ENCODE assay signal across 8 cellular contexts in the genomic region with DNA sequence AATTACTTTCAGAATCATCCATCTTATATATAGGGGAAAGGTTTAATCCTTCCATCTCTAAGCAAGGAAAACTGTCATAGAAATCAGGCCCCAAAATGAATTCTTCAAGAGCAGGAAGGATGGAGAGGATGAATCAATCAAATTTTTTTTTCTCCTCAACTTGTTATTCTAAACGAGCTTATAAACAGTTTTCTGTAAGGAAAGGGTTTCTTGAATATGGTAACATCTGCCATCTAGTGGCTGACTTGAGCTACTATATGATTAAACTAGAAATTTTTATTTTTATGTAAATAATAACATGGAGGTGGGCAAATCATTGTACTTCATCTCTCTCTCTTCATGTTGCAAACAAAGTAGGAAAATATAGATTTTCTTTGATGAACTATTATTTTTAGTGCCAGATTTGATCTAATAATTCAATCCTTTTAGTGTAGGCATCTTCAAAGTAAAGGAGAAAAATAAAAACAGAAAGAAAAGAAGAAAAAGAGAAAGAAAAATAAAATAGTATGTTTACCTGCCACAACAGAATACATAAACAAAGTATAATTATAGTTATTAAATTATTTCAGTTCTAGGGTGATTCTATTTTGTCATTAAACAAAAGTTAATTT.
DNase-seq lines count a peak whose midpoint lies in the region; ATAC-seq and TF ChIP-seq lines count a peak whose summit lies in the region.

No MANE protein-coding gene starts in this region.

- no TSS peak for BruUV-seq in mammary epithelial cell (replicated peaks; lab: Mats Ljungman, UMichigan)

- H3K4me2 ChIP-seq in mammary epithelial cell (ENCODE audit: insufficient read depth, low read depth, low read length): no peak overlapping the region

- H3K36me3 ChIP-seq in mammary epithelial cell (ENCODE audit: insufficient read depth, low read length) (no peaks in the 10 kb centered on the region), liver (ENCODE audit: control insufficient read depth in 4 of 4, insufficient read depth in 3 of 4, low read depth in 1 of 4, low read length in 3 of 4) (no peaks in the 10 kb centered on the region)

- WGBS in mammary epithelial cell (ENCODE audit: low coverage, missing lambda C conversion rate): 8% methylated on average over 1 of the region's 1 CpG
- 0% methylated on average over 1 of the region's 1 CpG for whole genome bisulfite sequencing in liver

- intact Hi-C loops in mammary epithelial cell (cut with micrococcal nuclease): loop anchor here (1.0 to 5.0 kb wide), 4 partner anchors 43 to 502 kb away; a partner anchor contains a TSS

- H3K27ac ChIP-seq in mammary epithelial cell (ENCODE audit: insufficient read depth, low read depth, low read length) (no peak overlapping the region), liver (ENCODE audit: low read depth in 1 of 2, low read length in 2 of 2) (no peak overlapping the region)

- H3K79me2 ChIP-seq in mammary epithelial cell (ENCODE audit: insufficient read depth, low read length): no peaks in the 10 kb centered on the region

- CTCF ChIA-PET in mammary epithelial cell (lab: Charles Lee; ENCODE audit: low non-redundant PET): interaction anchor here (0.6 to 1.1 kb wide), 4 partner anchors 84 to 502 kb away, joined by 3 to 14 read pairs (median 8); a partner anchor contains a TSS

- H2AFZ ChIP-seq in mammary epithelial cell (ENCODE audit: low read depth, low read length): no peak overlapping the region

- TF ChIP-seq CTCF in mammary epithelial cell (conservative IDR thresholded peaks at IDR 0.05 in 1 of 2, IDR thresholded peaks at IDR 0.05 in 1 of 2; ENCODE audit: extremely low read depth in 1 of 2, insufficient read depth in 1 of 2, low read depth in 1 of 2, low read length in 2 of 2) (peak; percentile 49 to 64), liver (IDR thresholded peaks at IDR 0.05; ENCODE audit: low read depth, low read length, missing input control) (peak; percentile 57)

- no peaks in the 10 kb centered on the region for H3K27me3 ChIP-seq in mammary epithelial cell (ENCODE audit: insufficient read depth, low read length)
- H3K27me3 ChIP-seq in liver (ENCODE audit: control insufficient read depth in 4 of 4, insufficient read depth in 4 of 4, low read length in 3 of 4): peaks cover 0 to 2% (median 0%) of the 10 kb centered on the region in 4 donors

- dilution Hi-C loops in mammary epithelial cell (cut with HindIII; ENCODE audit: low sequenced_read_pairs): no loop called here

- H3K4me1 ChIP-seq in mammary epithelial cell (ENCODE audit: insufficient read depth, low read length) (no peaks in the 10 kb centered on the region), liver (ENCODE audit: control insufficient read depth in 4 of 4, insufficient read depth in 4 of 4, low read length in 3 of 4) (peaks cover 0 to 2% (median under 1%) of the 10 kb centered on the region in 4 donors)

- no peak overlapping the region for H3K4me3 ChIP-seq in mammary epithelial cell (replicated peaks in 1 of 3; ENCODE audit: insufficient read depth in 1 of 3, low read depth in 2 of 3, low read length in 3 of 3)
- no peak overlapping the region for H3K4me3 ChIP-seq in liver (ENCODE audit: low read depth in 1 of 3, low read length in 3 of 3)

- in situ Hi-C loops in mammary epithelial cell (cut with MboI; ENCODE audit: low sequenced_read_pairs in 2 of 2): loop anchor here (25.0 kb wide), 1 partner anchor 470 kb away; no protein-coding TSS in a partner anchor

- H3K9ac ChIP-seq in mammary epithelial cell (ENCODE audit: insufficient read depth, low read length) (no peak overlapping the region), liver (ENCODE audit: low read depth in 1 of 2, low read length in 2 of 2) (no peak overlapping the region)

- H3K9me3 ChIP-seq in mammary epithelial cell (replicated peaks; ENCODE audit: insufficient read depth, low read length) (no peaks in the 10 kb centered on the region), liver (ENCODE audit: control insufficient read depth in 4 of 4, low read length in 3 of 4) (no peaks in the 10 kb centered on the region)

- H4K20me1 ChIP-seq in mammary epithelial cell (ENCODE audit: insufficient read depth, low read length): no peaks in the 10 kb centered on the region

- peak; percentile 82 for ATAC-seq in GM21360 (IDR thresholded peaks at IDR 0.05; ENCODE audit: unreplicated experiment)
- peak; percentile 71 for ATAC-seq in HG03521 (IDR thresholded peaks at IDR 0.05; ENCODE audit: unreplicated experiment)

- peak; percentile 82 to 83 for TF ChIP-seq RAD21 in liver (IDR thresholded peaks at IDR 0.05)

- DNase-seq in DMS79 (lab: John Stamatoyannopoulos, UW) (peak; percentile 46), NCI-H774 (lab: John Stamatoyannopoulos, UW) (peak; percentile 61), mammary epithelial cell (peak; percentile 19)
- DNase-seq in activated effector memory CD4-positive, alpha-beta T cell treated with anti-CD3 and anti-CD28 coated beads, Interleukin-2, amount 50 U/mL, for 16 hours: no peak
- DNase-seq in activated naive CD4-positive, alpha-beta T cell treated with anti-CD3 and anti-CD28 coated beads, Interleukin-2, amount 50 U/mL, for 16 hours: no peak

TF ChIP-seq in liver, 16 proteins besides CTCF, POLR2A, EP300 and RAD21:
- TF ChIP-seq FOXA2 (IDR thresholded peaks at IDR 0.05) (no peak), YY1 (IDR thresholded peaks at IDR 0.05) (no peak), TAF1 (conservative IDR thresholded peaks at IDR 0.05) (no peak), FOXA1 (IDR thresholded peaks at IDR 0.05) (no peak), EGR1 (IDR thresholded peaks at IDR 0.05; ENCODE audit: low read depth in 2 of 2) (no peak), RXRA (IDR thresholded peaks at IDR 0.05) (no peak), NR2F2 (IDR thresholded peaks at IDR 0.05) (no peak), SP1 (IDR thresholded peaks at IDR 0.05) (no peak), HNF4A (conservative IDR thresholded peaks at IDR 0.05) (no peak), GABPA (IDR thresholded peaks at IDR 0.05 in 1 of 2, conservative IDR thresholded peaks at IDR 0.05 in 1 of 2) (no peak), JUND (IDR thresholded peaks at IDR 0.05) (no peak), HNF4G (IDR thresholded peaks at IDR 0.05) (no peak)
- TF ChIP-seq, protein P1, sequence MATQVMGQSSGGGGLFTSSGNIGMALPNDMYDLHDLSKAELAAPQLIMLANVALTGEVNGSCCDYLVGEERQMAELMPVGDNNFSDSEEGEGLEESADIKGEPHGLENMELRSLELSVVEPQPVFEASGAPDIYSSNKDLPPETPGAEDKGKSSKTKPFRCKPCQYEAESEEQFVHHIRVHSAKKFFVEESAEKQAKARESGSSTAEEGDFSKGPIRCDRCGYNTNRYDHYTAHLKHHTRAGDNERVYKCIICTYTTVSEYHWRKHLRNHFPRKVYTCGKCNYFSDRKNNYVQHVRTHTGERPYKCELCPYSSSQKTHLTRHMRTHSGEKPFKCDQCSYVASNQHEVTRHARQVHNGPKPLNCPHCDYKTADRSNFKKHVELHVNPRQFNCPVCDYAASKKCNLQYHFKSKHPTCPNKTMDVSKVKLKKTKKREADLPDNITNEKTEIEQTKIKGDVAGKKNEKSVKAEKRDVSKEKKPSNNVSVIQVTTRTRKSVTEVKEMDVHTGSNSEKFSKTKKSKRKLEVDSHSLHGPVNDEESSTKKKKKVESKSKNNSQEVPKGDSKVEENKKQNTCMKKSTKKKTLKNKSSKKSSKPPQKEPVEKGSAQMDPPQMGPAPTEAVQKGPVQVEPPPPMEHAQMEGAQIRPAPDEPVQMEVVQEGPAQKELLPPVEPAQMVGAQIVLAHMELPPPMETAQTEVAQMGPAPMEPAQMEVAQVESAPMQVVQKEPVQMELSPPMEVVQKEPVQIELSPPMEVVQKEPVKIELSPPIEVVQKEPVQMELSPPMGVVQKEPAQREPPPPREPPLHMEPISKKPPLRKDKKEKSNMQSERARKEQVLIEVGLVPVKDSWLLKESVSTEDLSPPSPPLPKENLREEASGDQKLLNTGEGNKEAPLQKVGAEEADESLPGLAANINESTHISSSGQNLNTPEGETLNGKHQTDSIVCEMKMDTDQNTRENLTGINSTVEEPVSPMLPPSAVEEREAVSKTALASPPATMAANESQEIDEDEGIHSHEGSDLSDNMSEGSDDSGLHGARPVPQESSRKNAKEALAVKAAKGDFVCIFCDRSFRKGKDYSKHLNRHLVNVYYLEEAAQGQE (IDR thresholded peaks at IDR 0.05): no peak
- TF ChIP-seq, protein P2, sequence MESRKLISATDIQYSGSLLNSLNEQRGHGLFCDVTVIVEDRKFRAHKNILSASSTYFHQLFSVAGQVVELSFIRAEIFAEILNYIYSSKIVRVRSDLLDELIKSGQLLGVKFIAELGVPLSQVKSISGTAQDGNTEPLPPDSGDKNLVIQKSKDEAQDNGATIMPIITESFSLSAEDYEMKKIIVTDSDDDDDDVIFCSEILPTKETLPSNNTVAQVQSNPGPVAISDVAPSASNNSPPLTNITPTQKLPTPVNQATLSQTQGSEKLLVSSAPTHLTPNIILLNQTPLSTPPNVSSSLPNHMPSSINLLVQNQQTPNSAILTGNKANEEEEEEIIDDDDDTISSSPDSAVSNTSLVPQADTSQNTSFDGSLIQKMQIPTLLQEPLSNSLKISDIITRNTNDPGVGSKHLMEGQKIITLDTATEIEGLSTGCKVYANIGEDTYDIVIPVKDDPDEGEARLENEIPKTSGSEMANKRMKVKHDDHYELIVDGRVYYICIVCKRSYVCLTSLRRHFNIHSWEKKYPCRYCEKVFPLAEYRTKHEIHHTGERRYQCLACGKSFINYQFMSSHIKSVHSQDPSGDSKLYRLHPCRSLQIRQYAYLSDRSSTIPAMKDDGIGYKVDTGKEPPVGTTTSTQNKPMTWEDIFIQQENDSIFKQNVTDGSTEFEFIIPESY (IDR thresholded peaks at IDR 0.05): no peak
- TF ChIP-seq, protein P3, sequence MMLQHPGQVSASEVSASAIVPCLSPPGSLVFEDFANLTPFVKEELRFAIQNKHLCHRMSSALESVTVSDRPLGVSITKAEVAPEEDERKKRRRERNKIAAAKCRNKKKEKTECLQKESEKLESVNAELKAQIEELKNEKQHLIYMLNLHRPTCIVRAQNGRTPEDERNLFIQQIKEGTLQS (IDR thresholded peaks at IDR 0.05): no peak
- TF ChIP-seq, protein P4, sequence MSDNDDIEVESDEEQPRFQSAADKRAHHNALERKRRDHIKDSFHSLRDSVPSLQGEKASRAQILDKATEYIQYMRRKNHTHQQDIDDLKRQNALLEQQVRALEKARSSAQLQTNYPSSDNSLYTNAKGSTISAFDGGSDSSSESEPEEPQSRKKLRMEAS (IDR thresholded peaks at IDR 0.05): no peak

Comparison
In these comparisons a context has a peak if more than half of its experiments do, and no peak if none do; other contexts are left out.
1. DNase-seq: peak in DMS79 (single experiment), NCI-H774 (single experiment) and mammary epithelial cell (single experiment); none in activated effector memory CD4-positive, alpha-beta T cell treated with anti-CD3 and anti-CD28 coated beads, Interleukin-2, amount 50 U/mL, for 16 hours (single experiment) and activated naive CD4-positive, alpha-beta T cell treated with anti-CD3 and anti-CD28 coated beads, Interleukin-2, amount 50 U/mL, for 16 hours (single experiment).